ENCODE assay signal across 24 cellular contexts in genomic region chr6:74626288-74626687, GRCh38.
"Had no signal": no experiment of that assay in that cellular context is flagged by ENCODE, and none has a peak within 500 bp of the region (broad histone marks: within the 10 kb centered on the region; RNA-seq: fewer than 3 reads in every experiment).

No MANE protein-coding gene starts in this region.

- H3K4me2 ChIP-seq: hepatocyte had no signal

- H3K4me3 ChIP-seq: hepatocyte, mucosa of descending colon, pancreas, psoas muscle, right lobe of liver, spleen, testis, tibial nerve, upper lobe of right lung, vagina had no signal

- H3K9me3 ChIP-seq: pancreas, psoas muscle, right lobe of liver, testis, upper lobe of right lung, vagina had no signal

- H3K27ac Mint-ChIP-seq: dendritic cell treated with granulocyte-macrophage colony-stimulating factor and Interleukin-4, amounts not matched to agents 40 ng/mL and 50 ng/mL, for 4 days; naive thymus-derived CD8-positive, alpha-beta T cell; stimulated activated memory B cell treated with anti-CD40 and anti-IgM and Interleukin-4, amounts not matched to agents 10 μg/mL and 1 μg/mL and 100 μg/mL, for 72 hours; stimulated activated naive CD8-positive, alpha-beta T cell treated with anti-CD3 and anti-CD28 coated beads, Interleukin-15, Interleukin-2, amounts not matched to agents 100 ng/mL and 50 ng/mL, for 24 hours had no signal

- H3K27me3 ChIP-seq: hepatocyte, pancreas, right lobe of liver, spleen, testis, tibial nerve, upper lobe of right lung, vagina had no signal

- H2AFZ ChIP-seq: hepatocyte had no signal

- H3K36me3 Mint-ChIP-seq: stimulated activated memory B cell treated with anti-CD40 and anti-IgM and Interleukin-4, amounts not matched to agents 10 μg/mL and 1 μg/mL and 100 μg/mL, for 72 hours had no signal

- H3K79me2 ChIP-seq: hepatocyte had no signal

- DNase-seq: foreskin melanocyte; head of caudate nucleus; kidney glomerular epithelial cell; mammary epithelial cell; mucosa of descending colon; naive thymus-derived CD8-positive, alpha-beta T cell; nucleus accumbens; pancreas; psoas muscle; retina; right lobe of liver; stimulated activated CD4-positive, alpha-beta T cell treated with anti-CD3 and anti-CD28 coated beads, Interleukin-15, amount 100 ng/mL, for 24 hours; stimulated activated CD4-positive, alpha-beta T cell treated with anti-CD3 and anti-CD28 coated beads, Interleukin-1b, Interleukin-23, amount 100 ng/mL, for 48 hours; stimulated activated CD4-positive, alpha-beta T cell treated with anti-CD3 and anti-CD28 coated beads, Interleukin-4, amount 100 ng/mL, for 24 hours; testis; upper lobe of right lung had no signal

- H3K4me1 Mint-ChIP-seq: naive thymus-derived CD8-positive, alpha-beta T cell; stimulated activated memory B cell treated with anti-CD40 and anti-IgM and Interleukin-4, amounts not matched to agents 10 μg/mL and 1 μg/mL and 100 μg/mL, for 72 hours had no signal

- H3K4me1 ChIP-seq: pancreas, psoas muscle, right lobe of liver, spleen, testis, tibial nerve, upper lobe of right lung, vagina had no signal

- H3K27ac ChIP-seq: hepatocyte, pancreas, psoas muscle, right lobe of liver, spleen, testis, tibial nerve, upper lobe of right lung, vagina had no signal

- ATAC-seq: left lobe of liver; mucosa of descending colon; naive thymus-derived CD8-positive, alpha-beta T cell; pancreas; psoas muscle; stimulated activated memory B cell treated with anti-CD40 and anti-IgM and Interleukin-4, amounts not matched to agents 10 μg/mL and 1 μg/mL and 100 μg/mL, for 72 hours; upper lobe of right lung had no signal

- H3K36me3 ChIP-seq: pancreas, right lobe of liver, spleen, tibial nerve, upper lobe of right lung, vagina had no signal

- H3K27me3 Mint-ChIP-seq: dendritic cell treated with granulocyte-macrophage colony-stimulating factor and Interleukin-4, amounts not matched to agents 40 ng/mL and 50 ng/mL, for 4 days; stimulated activated naive CD8-positive, alpha-beta T cell treated with anti-CD3 and anti-CD28 coated beads, Interleukin-15, Interleukin-2, amounts not matched to agents 100 ng/mL and 50 ng/mL, for 24 hours had no signal

- H3K4me3 Mint-ChIP-seq: dendritic cell treated with granulocyte-macrophage colony-stimulating factor and Interleukin-4, amounts not matched to agents 40 ng/mL and 50 ng/mL, for 4 days; naive thymus-derived CD8-positive, alpha-beta T cell; stimulated activated memory B cell treated with anti-CD40 and anti-IgM and Interleukin-4, amounts not matched to agents 10 μg/mL and 1 μg/mL and 100 μg/mL, for 72 hours; stimulated activated naive CD8-positive, alpha-beta T cell treated with anti-CD3 and anti-CD28 coated beads, Interleukin-15, Interleukin-2, amounts not matched to agents 100 ng/mL and 50 ng/mL, for 24 hours had no signal
